19 cellular contexts compared by ENCODE assay signal in the genomic region with DNA sequence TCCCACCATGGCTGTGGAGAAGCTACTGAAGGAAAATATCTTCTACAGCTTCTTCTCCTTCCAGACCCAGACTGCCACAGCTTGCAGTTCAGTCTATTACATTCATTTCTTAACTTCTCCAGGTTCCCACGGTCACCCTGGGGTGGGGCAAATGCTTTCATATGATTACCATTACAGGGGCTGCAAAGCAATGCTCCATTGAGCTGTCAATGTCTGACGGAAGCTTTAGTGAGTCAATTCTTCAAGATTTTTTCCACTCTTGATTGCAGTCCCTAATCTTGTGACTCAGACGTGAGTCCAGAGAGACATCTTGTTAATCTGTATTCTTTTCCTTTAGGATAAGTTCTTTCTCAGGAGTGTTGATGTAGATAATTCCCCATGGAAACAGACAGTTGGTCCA.
A peak's percentile ranks its signal among the peaks of the same experiment; 100 is the strongest.
DNase-seq lines count a peak whose midpoint lies in the region; ATAC-seq, FAIRE-seq and TF ChIP-seq lines count a peak whose summit lies in the region.
"Had no signal": no experiment of that assay in that cellular context is flagged by ENCODE, and none has a peak within 500 bp of the region (broad histone marks: within the 10 kb centered on the region; RNA-seq: fewer than 3 reads in every experiment).

No MANE protein-coding gene starts in this region.

- H3K27me3 Mint-ChIP-seq in astrocyte (ENCODE audit: low read depth, unreplicated experiment), result no peaks in the 10 kb centered on the region

- no peak for TF ChIP-seq EP300 in upper lobe of left lung (IDR thresholded peaks at IDR 0.05)

- TF ChIP-seq CTCF in astrocyte (IDR thresholded peaks at IDR 0.05; ENCODE audit: insufficient read depth, low read depth, low read length) (no peak), upper lobe of left lung (IDR thresholded peaks at IDR 0.05) (no peak)

- H3K4me3 Mint-ChIP-seq in astrocyte (ENCODE audit: unreplicated experiment), result peak overlapping the region; percentile 72
- H3K4me3 Mint-ChIP-seq: neural crest cell had no signal

- peak overlapping the region; percentile 43 for H3K9ac ChIP-seq in astrocyte (ENCODE audit: low read length)

- H3K27ac ChIP-seq in ACC112 (ENCODE audit: low read depth, low read length), result peak overlapping the region; percentile 14; the same call in 1 of the 2 replicates
- peak overlapping the region; percentile 52 for H3K27ac ChIP-seq in astrocyte (ENCODE audit: low read depth, low read length)
- H3K27ac ChIP-seq in upper lobe of left lung, result no peak overlapping the region
- H3K27ac ChIP-seq in small intestine (ENCODE audit: low read depth in 1 of 2, low read length in 1 of 2), result no peak overlapping the region
- H3K27ac ChIP-seq: esophagus squamous epithelium, thoracic aorta had no signal

- H3K79me2 ChIP-seq in ACC112 (ENCODE audit: control insufficient read depth, insufficient read depth, low read length, unreplicated experiment) (no peaks in the 10 kb centered on the region), astrocyte (ENCODE audit: insufficient read depth, low read length) (no peaks in the 10 kb centered on the region)

- H3K4me3 ChIP-seq in ACC112 (ENCODE audit: low read depth, low read length), result no peak overlapping the region
- no peak overlapping the region for H3K4me3 ChIP-seq in astrocyte (ENCODE audit: insufficient read depth, low read depth, low read length)
- H3K4me3 ChIP-seq in upper lobe of left lung, result no peak overlapping the region
- no peak overlapping the region for H3K4me3 ChIP-seq in small intestine (ENCODE audit: low read depth in 1 of 2, low read length in 2 of 2)
- H3K4me3 ChIP-seq: esophagus squamous epithelium, thoracic aorta had no signal

- FAIRE-seq in astrocyte (lab: Jason Lieb, UNC) (no peak), small intestine (lab: Jason Lieb, UNC) (no peak)
- FAIRE-seq: A204.1 had no signal

- no peaks in the 10 kb centered on the region for H4K20me1 ChIP-seq in astrocyte (ENCODE audit: insufficient read depth, low read length)

- H3K9me3 ChIP-seq in astrocyte (ENCODE audit: insufficient read depth, low read depth, low read length) (no peaks in the 10 kb centered on the region), upper lobe of left lung (no peaks in the 10 kb centered on the region), small intestine (ENCODE audit: control insufficient read depth, low read depth) (no peaks in the 10 kb centered on the region)
- H3K9me3 ChIP-seq: esophagus squamous epithelium, thoracic aorta had no signal

- H3K4me2 ChIP-seq in astrocyte (ENCODE audit: low read length), result peak overlapping the region; percentile 48

- ATAC-seq in GM18870 (IDR thresholded peaks at IDR 0.05; ENCODE audit: unreplicated experiment) (peak; percentile 49), upper lobe of left lung (ENCODE audit: low FRiP score in 2 of 2) (no peak), HG03139 (IDR thresholded peaks at IDR 0.05; ENCODE audit: unreplicated experiment) (no peak)

- no peaks in the 10 kb centered on the region for H3K36me3 Mint-ChIP-seq in astrocyte (ENCODE audit: low read depth, unreplicated experiment)

- H3K27ac Mint-ChIP-seq in astrocyte (ENCODE audit: unreplicated experiment), result peak overlapping the region; percentile 74

- no peak overlapping the region for H2AFZ ChIP-seq in ACC112 (ENCODE audit: low read length, unreplicated experiment)
- H2AFZ ChIP-seq in astrocyte (ENCODE audit: low read depth, low read length), result peak overlapping the region; percentile 13

- H3K27me3 ChIP-seq in ACC112 (ENCODE audit: insufficient read depth, low read length), result no peaks in the 10 kb centered on the region
- no peaks in the 10 kb centered on the region for H3K27me3 ChIP-seq in astrocyte (ENCODE audit: insufficient read depth, low read length)
- no peaks in the 10 kb centered on the region for H3K27me3 ChIP-seq in upper lobe of left lung
- no peaks in the 10 kb centered on the region for H3K27me3 ChIP-seq in small intestine (ENCODE audit: control insufficient read depth in 2 of 2, insufficient read depth in 2 of 2, low read length in 2 of 2)
- H3K27me3 ChIP-seq: esophagus squamous epithelium had no signal

- no peaks in the 10 kb centered on the region for H3K9me3 Mint-ChIP-seq in astrocyte (ENCODE audit: unreplicated experiment)
- H3K9me3 Mint-ChIP-seq: neural crest cell had no signal

- peaks cover 52% of the 10 kb centered on the region for H3K4me1 Mint-ChIP-seq in astrocyte (ENCODE audit: low read depth, unreplicated experiment)

- H3K36me3 ChIP-seq in ACC112 (ENCODE audit: insufficient read depth, low read length) (no peaks in the 10 kb centered on the region), astrocyte (ENCODE audit: insufficient read depth, low read length) (no peaks in the 10 kb centered on the region), upper lobe of left lung (no peaks in the 10 kb centered on the region), small intestine (ENCODE audit: control insufficient read depth in 2 of 2, insufficient read depth in 2 of 2, low read length in 2 of 2) (no peaks in the 10 kb centered on the region)
- H3K36me3 ChIP-seq: esophagus squamous epithelium, thoracic aorta had no signal

- 86 to 90% methylated on average over 3 of the region's 3 CpGs for WGBS in upper lobe of left lung, 2 donors
- WGBS in small intestine, 3 donors, result 55 to 76% (median 61%) methylated on average over 3 of the region's 3 CpGs

- no peak for TF ChIP-seq POLR2A in upper lobe of left lung (IDR thresholded peaks at IDR 0.05)

- peak; percentile 80 for DNase-seq in astrocyte (ENCODE audit: low read depth)
- peak; percentile 51 for DNase-seq in islet precursor cell
- DNase-seq in upper lobe of left lung, result no peak
- no peak for DNase-seq in foreskin melanocyte
- no peak for DNase-seq in small intestine
- DNase-seq: activated CD4-positive, CD25-positive, alpha-beta regulatory T cell; caudate nucleus; DMS79 treated with DMSO at 0.1 percent for 48 hours; esophagus squamous epithelium; H7; NCI-H1092 treated with DMSO at 0.1 percent for 48 hours; NCI-H524 treated with DMSO at 0.1 percent for 48 hours; SIG-M5 had no signal

- H3K4me1 ChIP-seq in ACC112 (ENCODE audit: control insufficient read depth, insufficient read depth, low read length, unreplicated experiment) (peaks cover 27% of the 10 kb centered on the region), astrocyte (ENCODE audit: insufficient read depth, low read length) (peaks cover 9% of the 10 kb centered on the region), upper lobe of left lung (peaks cover 0 to 2% (median 0%) of the 10 kb centered on the region in 4 donors), small intestine (ENCODE audit: control insufficient read depth in 2 of 2, insufficient read depth in 1 of 2, low read depth in 1 of 2, low read length in 1 of 2) (no peaks in the 10 kb centered on the region)

Comparison
In these comparisons a context has a peak if more than half of its experiments do, and no peak if none do; other contexts are left out.
1. H3K27ac ChIP-seq: peak in ACC112 (single experiment) and astrocyte (single experiment); none in upper lobe of left lung (0 of 4) and small intestine (0 of 2).
2. DNase-seq: peak in astrocyte (single experiment) and islet precursor cell (single experiment); none in upper lobe of left lung (0 of 2), foreskin melanocyte (single experiment) and small intestine (single experiment).